Comparison of ENCODE assay signal across 2 cellular contexts in the genomic region with DNA sequence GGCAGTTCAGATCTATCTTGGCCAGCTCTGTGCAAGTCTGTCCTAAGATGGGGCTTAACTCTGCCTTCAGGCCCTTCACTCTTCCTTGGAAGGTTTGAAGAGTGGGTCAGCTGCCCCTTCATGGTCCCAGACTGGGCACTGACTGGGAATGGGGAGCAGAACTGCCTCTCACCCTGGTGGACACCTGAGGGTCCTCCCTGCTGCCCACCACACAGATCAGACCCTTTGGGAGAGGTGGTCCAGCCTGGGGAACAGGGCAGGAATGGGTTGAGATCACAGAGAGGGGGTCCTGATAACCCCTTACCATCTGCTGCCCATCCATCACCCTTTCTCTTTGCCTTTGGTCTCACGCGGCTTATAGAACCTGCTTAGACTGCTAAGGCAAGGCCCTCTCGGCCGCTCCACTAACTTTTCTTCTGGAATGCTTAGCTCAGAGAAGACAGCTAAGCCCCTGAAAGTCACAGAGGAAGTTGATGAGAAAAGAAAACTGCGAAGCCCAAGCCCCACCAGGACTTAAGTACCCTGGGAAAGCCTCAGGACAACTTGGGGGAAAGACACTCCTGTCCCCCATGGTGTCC.
TF ChIP-seq lines count a peak whose summit lies in the region.

No MANE protein-coding gene starts in this region.

TF ChIP-seq in SK-N-SH, 30 proteins besides CTCF, POLR2A, EP300 and RAD21:
- TF ChIP-seq FOXM1 (IDR thresholded peaks at IDR 0.05; ENCODE audit: low read depth) (no peak), ELF1 (IDR thresholded peaks at IDR 0.05) (no peak), MXI1 (IDR thresholded peaks at IDR 0.05; ENCODE audit: low read depth, low read length) (no peak), FOSL2 (IDR thresholded peaks at IDR 0.05; ENCODE audit: borderline replicate concordance, low read depth) (no peak), GABPA (IDR thresholded peaks at IDR 0.05; ENCODE audit: low read depth) (no peak), SMC3 (IDR thresholded peaks at IDR 0.05; ENCODE audit: low read depth, low read length) (no peak), RCOR1 (IDR thresholded peaks at IDR 0.05; ENCODE audit: low read length) (no peak), GATA2 (CRISPR knock-in tag; IDR thresholded peaks at IDR 0.05) (no peak), RFX5 (IDR thresholded peaks at IDR 0.05; ENCODE audit: low read length) (no peak)
- TF ChIP-seq, protein P1, sequence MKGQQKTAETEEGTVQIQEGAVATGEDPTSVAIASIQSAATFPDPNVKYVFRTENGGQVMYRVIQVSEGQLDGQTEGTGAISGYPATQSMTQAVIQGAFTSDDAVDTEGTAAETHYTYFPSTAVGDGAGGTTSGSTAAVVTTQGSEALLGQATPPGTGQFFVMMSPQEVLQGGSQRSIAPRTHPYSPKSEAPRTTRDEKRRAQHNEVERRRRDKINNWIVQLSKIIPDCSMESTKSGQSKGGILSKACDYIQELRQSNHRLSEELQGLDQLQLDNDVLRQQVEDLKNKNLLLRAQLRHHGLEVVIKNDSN (IDR thresholded peaks at IDR 0.05; ENCODE audit: borderline replicate concordance, low read depth): no peak
- TF ChIP-seq, protein P2, sequence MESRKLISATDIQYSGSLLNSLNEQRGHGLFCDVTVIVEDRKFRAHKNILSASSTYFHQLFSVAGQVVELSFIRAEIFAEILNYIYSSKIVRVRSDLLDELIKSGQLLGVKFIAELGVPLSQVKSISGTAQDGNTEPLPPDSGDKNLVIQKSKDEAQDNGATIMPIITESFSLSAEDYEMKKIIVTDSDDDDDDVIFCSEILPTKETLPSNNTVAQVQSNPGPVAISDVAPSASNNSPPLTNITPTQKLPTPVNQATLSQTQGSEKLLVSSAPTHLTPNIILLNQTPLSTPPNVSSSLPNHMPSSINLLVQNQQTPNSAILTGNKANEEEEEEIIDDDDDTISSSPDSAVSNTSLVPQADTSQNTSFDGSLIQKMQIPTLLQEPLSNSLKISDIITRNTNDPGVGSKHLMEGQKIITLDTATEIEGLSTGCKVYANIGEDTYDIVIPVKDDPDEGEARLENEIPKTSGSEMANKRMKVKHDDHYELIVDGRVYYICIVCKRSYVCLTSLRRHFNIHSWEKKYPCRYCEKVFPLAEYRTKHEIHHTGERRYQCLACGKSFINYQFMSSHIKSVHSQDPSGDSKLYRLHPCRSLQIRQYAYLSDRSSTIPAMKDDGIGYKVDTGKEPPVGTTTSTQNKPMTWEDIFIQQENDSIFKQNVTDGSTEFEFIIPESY (IDR thresholded peaks at IDR 0.05; ENCODE audit: borderline replicate concordance, low read depth): no peak
- TF ChIP-seq, protein P3, sequence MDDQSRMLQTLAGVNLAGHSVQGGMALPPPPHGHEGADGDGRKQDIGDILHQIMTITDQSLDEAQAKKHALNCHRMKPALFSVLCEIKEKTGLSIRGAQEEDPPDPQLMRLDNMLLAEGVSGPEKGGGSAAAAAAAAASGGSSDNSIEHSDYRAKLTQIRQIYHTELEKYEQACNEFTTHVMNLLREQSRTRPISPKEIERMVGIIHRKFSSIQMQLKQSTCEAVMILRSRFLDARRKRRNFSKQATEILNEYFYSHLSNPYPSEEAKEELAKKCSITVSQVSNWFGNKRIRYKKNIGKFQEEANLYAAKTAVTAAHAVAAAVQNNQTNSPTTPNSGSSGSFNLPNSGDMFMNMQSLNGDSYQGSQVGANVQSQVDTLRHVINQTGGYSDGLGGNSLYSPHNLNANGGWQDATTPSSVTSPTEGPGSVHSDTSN (IDR thresholded peaks at IDR 0.05): no peak
- TF ChIP-seq, protein P4, sequence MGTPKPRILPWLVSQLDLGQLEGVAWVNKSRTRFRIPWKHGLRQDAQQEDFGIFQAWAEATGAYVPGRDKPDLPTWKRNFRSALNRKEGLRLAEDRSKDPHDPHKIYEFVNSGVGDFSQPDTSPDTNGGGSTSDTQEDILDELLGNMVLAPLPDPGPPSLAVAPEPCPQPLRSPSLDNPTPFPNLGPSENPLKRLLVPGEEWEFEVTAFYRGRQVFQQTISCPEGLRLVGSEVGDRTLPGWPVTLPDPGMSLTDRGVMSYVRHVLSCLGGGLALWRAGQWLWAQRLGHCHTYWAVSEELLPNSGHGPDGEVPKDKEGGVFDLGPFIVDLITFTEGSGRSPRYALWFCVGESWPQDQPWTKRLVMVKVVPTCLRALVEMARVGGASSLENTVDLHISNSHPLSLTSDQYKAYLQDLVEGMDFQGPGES (IDR thresholded peaks at IDR 0.05; ENCODE audit: low read depth, low read length): no peak
- TF ChIP-seq, protein P5, sequence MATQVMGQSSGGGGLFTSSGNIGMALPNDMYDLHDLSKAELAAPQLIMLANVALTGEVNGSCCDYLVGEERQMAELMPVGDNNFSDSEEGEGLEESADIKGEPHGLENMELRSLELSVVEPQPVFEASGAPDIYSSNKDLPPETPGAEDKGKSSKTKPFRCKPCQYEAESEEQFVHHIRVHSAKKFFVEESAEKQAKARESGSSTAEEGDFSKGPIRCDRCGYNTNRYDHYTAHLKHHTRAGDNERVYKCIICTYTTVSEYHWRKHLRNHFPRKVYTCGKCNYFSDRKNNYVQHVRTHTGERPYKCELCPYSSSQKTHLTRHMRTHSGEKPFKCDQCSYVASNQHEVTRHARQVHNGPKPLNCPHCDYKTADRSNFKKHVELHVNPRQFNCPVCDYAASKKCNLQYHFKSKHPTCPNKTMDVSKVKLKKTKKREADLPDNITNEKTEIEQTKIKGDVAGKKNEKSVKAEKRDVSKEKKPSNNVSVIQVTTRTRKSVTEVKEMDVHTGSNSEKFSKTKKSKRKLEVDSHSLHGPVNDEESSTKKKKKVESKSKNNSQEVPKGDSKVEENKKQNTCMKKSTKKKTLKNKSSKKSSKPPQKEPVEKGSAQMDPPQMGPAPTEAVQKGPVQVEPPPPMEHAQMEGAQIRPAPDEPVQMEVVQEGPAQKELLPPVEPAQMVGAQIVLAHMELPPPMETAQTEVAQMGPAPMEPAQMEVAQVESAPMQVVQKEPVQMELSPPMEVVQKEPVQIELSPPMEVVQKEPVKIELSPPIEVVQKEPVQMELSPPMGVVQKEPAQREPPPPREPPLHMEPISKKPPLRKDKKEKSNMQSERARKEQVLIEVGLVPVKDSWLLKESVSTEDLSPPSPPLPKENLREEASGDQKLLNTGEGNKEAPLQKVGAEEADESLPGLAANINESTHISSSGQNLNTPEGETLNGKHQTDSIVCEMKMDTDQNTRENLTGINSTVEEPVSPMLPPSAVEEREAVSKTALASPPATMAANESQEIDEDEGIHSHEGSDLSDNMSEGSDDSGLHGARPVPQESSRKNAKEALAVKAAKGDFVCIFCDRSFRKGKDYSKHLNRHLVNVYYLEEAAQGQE (IDR thresholded peaks at IDR 0.05; ENCODE audit: low read depth, low read length): no peak
- TF ChIP-seq, protein P6, sequence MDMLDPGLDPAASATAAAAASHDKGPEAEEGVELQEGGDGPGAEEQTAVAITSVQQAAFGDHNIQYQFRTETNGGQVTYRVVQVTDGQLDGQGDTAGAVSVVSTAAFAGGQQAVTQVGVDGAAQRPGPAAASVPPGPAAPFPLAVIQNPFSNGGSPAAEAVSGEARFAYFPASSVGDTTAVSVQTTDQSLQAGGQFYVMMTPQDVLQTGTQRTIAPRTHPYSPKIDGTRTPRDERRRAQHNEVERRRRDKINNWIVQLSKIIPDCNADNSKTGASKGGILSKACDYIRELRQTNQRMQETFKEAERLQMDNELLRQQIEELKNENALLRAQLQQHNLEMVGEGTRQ (IDR thresholded peaks at IDR 0.05; ENCODE audit: borderline replicate concordance, low read depth, low read length): no peak

TF ChIP-seq in SK-N-SH treated with all-trans-retinoic acid at 6 μM for 48 hours, 23 proteins besides CTCF, POLR2A, EP300 and RAD21:
- TF ChIP-seq ISL1 (CRISPR knock-in tag; IDR thresholded peaks at IDR 0.05): no peak
TF ChIP-seq in SK-N-SH treated with all-trans-retinoic acid at 6 μM for 48 hours: peak in this region for 0.
